Comparison of ENCODE assay signal across 17 cellular contexts in the genomic region with DNA sequence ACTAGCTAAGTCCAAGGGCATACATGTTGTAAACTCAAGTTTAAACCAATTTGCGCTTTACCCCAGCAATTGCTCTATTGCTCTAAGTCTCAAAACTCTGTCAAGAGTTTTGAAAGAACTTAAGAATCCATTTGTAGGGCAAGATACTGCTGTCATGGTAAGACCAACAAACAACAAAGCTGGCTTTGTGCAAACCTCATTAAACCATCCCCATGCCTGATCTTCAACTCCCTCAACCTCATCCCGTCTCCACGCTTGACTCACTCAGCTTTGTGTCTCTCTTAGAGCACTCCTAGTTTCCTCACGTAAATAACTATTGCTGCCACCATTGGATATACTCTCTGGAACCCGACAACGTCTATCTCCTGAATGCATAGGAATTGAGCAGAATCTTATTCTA. TPM values are rescaled to one million over a fixed set of nuclear protein-coding genes. Genes with fewer than 3 reads are reported as not detected.
DNase-seq lines count a peak whose midpoint lies in the region; ATAC-seq and TF ChIP-seq lines count a peak whose summit lies in the region.
"Had no signal": no experiment of that assay in that cellular context is flagged by ENCODE, and none has a peak within 500 bp of the region (broad histone marks: within the 10 kb centered on the region; RNA-seq: fewer than 3 reads in every experiment).

No MANE protein-coding gene starts in this region.

- peaks cover 2% of the 10 kb centered on the region for H3K27me3 Mint-ChIP-seq in endothelial cell (ENCODE audit: unreplicated experiment)
- H3K27me3 Mint-ChIP-seq: CD4-positive, CD25-positive, alpha-beta regulatory T cell; CD8-positive, alpha-beta memory T cell had no signal

- no peak for ATAC-seq in GM19463 (IDR thresholded peaks at IDR 0.05; ENCODE audit: unreplicated experiment)

- no peaks in the 10 kb centered on the region for H3K9me3 Mint-ChIP-seq in endothelial cell (ENCODE audit: unreplicated experiment)
- H3K9me3 Mint-ChIP-seq: CD4-positive, alpha-beta memory T cell; CD4-positive, CD25-positive, alpha-beta regulatory T cell; CD8-positive, alpha-beta memory T cell had no signal

- H3K4me3 Mint-ChIP-seq in endothelial cell (ENCODE audit: unreplicated experiment), result no peak overlapping the region
- H3K4me3 Mint-ChIP-seq: CD14-positive monocyte; CD4-positive, CD25-positive, alpha-beta regulatory T cell; CD8-positive, alpha-beta memory T cell had no signal

- TF ChIP-seq CTCF in endothelial cell (IDR thresholded peaks at IDR 0.05; ENCODE audit: unreplicated experiment), result no peak

- H3K27ac Mint-ChIP-seq in endothelial cell (ENCODE audit: unreplicated experiment), result no peak overlapping the region
- H3K27ac Mint-ChIP-seq: CD14-positive monocyte; CD4-positive, alpha-beta memory T cell; CD4-positive, CD25-positive, alpha-beta regulatory T cell; CD8-positive, alpha-beta memory T cell had no signal

- DNase-seq in RPMI7951 (ENCODE audit: low read depth) (peak; percentile 10), foreskin melanocyte (peak; percentile 83), endothelial cell (ENCODE audit: low spot score) (no peak)
- DNase-seq in activated CD4-positive, alpha-beta T cell treated with anti-CD3 and anti-CD28 coated beads for 48 hours, result no peak
- DNase-seq: 8988T; ACHN; BE2C; C1 segment of cervical spinal cord; Caco-2; Calu3; CD4-positive, alpha-beta memory T cell; CD4-positive, CD25-positive, alpha-beta regulatory T cell; CD8-positive, alpha-beta memory T cell; DMS79 treated with DMSO at 0.1 percent for 48 hours; GF-D8 had no signal

- H3K36me3 Mint-ChIP-seq in endothelial cell (ENCODE audit: low read depth, unreplicated experiment), result no peaks in the 10 kb centered on the region
- H3K36me3 Mint-ChIP-seq: CD14-positive monocyte; CD4-positive, alpha-beta memory T cell; CD4-positive, CD25-positive, alpha-beta regulatory T cell; CD8-positive, alpha-beta memory T cell had no signal

- peaks cover 4% of the 10 kb centered on the region for H3K4me1 Mint-ChIP-seq in endothelial cell (ENCODE audit: unreplicated experiment)
- H3K4me1 Mint-ChIP-seq: CD14-positive monocyte; CD4-positive, alpha-beta memory T cell; CD4-positive, CD25-positive, alpha-beta regulatory T cell; CD8-positive, alpha-beta memory T cell had no signal

RNA-seq across cellular contexts. Expression of a gene that starts 20.6 kb away (rescaled TPM):
- 2.2 and 3.3 TPM in 2 replicates for total RNA-seq in RPMI7951 (2014; rRNA removed; shearing (Covaris generic))
- 22.9 TPM for total RNA-seq in endothelial cell (ENCODE audit: unreplicated experiment)
- total RNA-seq: CD4-positive, CD25-positive, alpha-beta regulatory T cell had no signal

Comparison
In these comparisons a context has a peak if more than half of its experiments do, and no peak if none do; other contexts are left out.
1. DNase-seq: peak in RPMI7951 (single experiment) and foreskin melanocyte (single experiment); none in activated CD4-positive, alpha-beta T cell treated with anti-CD3 and anti-CD28 coated beads for 48 hours (single experiment) and endothelial cell (single experiment).